2 cellular contexts compared by ENCODE assay signal in genomic region chr15:35530698-35531097, GRCh38.
A peak's percentile ranks its signal among the peaks of the same experiment; 100 is the strongest.
TF ChIP-seq lines count a peak whose summit lies in the region.

No MANE protein-coding gene starts in this region.

TF ChIP-seq in liver, 16 proteins besides CTCF, POLR2A, EP300 and RAD21 (continued from another document):
- TF ChIP-seq, protein P1, sequence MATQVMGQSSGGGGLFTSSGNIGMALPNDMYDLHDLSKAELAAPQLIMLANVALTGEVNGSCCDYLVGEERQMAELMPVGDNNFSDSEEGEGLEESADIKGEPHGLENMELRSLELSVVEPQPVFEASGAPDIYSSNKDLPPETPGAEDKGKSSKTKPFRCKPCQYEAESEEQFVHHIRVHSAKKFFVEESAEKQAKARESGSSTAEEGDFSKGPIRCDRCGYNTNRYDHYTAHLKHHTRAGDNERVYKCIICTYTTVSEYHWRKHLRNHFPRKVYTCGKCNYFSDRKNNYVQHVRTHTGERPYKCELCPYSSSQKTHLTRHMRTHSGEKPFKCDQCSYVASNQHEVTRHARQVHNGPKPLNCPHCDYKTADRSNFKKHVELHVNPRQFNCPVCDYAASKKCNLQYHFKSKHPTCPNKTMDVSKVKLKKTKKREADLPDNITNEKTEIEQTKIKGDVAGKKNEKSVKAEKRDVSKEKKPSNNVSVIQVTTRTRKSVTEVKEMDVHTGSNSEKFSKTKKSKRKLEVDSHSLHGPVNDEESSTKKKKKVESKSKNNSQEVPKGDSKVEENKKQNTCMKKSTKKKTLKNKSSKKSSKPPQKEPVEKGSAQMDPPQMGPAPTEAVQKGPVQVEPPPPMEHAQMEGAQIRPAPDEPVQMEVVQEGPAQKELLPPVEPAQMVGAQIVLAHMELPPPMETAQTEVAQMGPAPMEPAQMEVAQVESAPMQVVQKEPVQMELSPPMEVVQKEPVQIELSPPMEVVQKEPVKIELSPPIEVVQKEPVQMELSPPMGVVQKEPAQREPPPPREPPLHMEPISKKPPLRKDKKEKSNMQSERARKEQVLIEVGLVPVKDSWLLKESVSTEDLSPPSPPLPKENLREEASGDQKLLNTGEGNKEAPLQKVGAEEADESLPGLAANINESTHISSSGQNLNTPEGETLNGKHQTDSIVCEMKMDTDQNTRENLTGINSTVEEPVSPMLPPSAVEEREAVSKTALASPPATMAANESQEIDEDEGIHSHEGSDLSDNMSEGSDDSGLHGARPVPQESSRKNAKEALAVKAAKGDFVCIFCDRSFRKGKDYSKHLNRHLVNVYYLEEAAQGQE (IDR thresholded peaks at IDR 0.05): no peak
- no peak for TF ChIP-seq FOXA1 (IDR thresholded peaks at IDR 0.05)
- TF ChIP-seq ATF3 (IDR thresholded peaks at IDR 0.05): no peak
- TF ChIP-seq, protein P2, sequence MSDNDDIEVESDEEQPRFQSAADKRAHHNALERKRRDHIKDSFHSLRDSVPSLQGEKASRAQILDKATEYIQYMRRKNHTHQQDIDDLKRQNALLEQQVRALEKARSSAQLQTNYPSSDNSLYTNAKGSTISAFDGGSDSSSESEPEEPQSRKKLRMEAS (IDR thresholded peaks at IDR 0.05): peak; percentile 38

TF ChIP-seq in HepG2, 621 proteins besides CTCF, POLR2A, EP300 and RAD21 (continued from another document):
- no peak for TF ChIP-seq HMG20A (CRISPR knock-in tag; IDR thresholded peaks at IDR 0.05; ENCODE audit: borderline replicate concordance)
- no peak for TF ChIP-seq ZZZ3 (CRISPR knock-in tag; IDR thresholded peaks at IDR 0.05; ENCODE audit: borderline replicate concordance)
